ENCODE assay signal across 8 cellular contexts in the genomic region with DNA sequence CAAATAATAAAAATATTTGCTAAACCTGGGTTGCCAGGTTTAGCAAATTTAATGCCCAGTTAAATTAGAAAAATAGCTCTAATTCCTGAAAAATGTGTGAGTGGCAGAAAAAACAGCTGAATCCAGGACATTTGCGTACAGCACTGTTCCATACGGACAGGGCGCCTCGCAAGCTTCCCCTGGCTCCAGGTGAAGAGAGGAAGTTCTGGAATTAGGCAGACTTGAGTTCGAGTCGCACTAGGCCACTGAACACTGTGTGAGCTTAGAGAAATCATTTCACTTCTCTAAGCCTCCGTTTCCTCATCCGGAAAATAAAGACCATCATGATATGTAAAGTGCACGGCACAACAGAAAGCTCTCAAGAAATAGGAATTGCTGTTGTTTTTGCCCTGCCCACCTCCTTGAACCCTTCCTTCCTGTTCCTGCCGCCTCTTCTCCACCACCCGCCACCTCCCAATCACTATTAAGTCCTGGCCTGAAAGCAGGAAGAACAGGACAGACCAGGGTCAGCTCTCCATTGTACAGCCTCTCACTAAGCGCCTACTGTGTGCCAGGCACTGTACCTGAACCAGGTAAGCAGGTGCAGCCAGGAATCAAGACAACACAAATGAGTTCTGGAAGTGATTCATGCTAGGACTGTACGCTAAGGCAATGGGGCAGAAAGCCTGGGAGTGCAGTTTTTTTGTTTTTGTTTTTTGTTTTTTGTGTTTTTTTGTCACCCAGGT. TPM values are rescaled to one million over a fixed set of nuclear protein-coding genes. Genes with fewer than 3 reads are reported as not detected.
DNase-seq lines count a peak whose midpoint lies in the region; ATAC-seq and TF ChIP-seq lines count a peak whose summit lies in the region.

No MANE protein-coding gene starts in this region.

- no peak overlapping the region for H3K18ac ChIP-seq in mesendoderm (ENCODE audit: low read length)

- no peaks in the 10 kb centered on the region for H3K27me3 ChIP-seq in right atrium auricular region
- H3K27me3 ChIP-seq in brain microvascular endothelial cell (replicated peaks): no peaks in the 10 kb centered on the region
- H3K27me3 ChIP-seq in mesendoderm (ENCODE audit: insufficient read depth, low read length, poor library complexity): no peaks in the 10 kb centered on the region
- H3K27me3 ChIP-seq in adrenal gland: no peaks in the 10 kb centered on the region

- H3K9me3 ChIP-seq in right atrium auricular region: no peaks in the 10 kb centered on the region
- H3K9me3 ChIP-seq in adrenal gland (replicated peaks in 1 of 3): no peaks in the 10 kb centered on the region

- H3K4me1 ChIP-seq in right atrium auricular region (peaks cover 0 to 25% of the 10 kb centered on the region in 2 donors), mesendoderm (ENCODE audit: control insufficient read depth, low read depth, low read length) (peaks cover 5% of the 10 kb centered on the region), adrenal gland (replicated peaks in 1 of 2) (peaks cover 16 to 20% of the 10 kb centered on the region in 2 donors)

- no peak overlapping the region for H4K5ac ChIP-seq in mesendoderm (ENCODE audit: low read length)

- no peak overlapping the region for H2AK5ac ChIP-seq in mesendoderm (ENCODE audit: low read length)

- H3K4me3 ChIP-seq in right atrium auricular region (peak overlapping the region; percentile 76 to 84), brain microvascular endothelial cell (ENCODE audit: low read depth, low read length) (peak overlapping the region; percentile 82), mesendoderm (ENCODE audit: low read length) (no peak overlapping the region), adrenal gland (peak overlapping the region in 2 of 4 donors; percentile 73 to 85)

- H3K23ac ChIP-seq in mesendoderm (ENCODE audit: low read length): no peak overlapping the region

- H2BK120ac ChIP-seq in mesendoderm (ENCODE audit: low read depth, low read length): no peak overlapping the region

- WGBS in mesendoderm (ENCODE audit: extremely low coverage, insufficient coverage, low lambda C conversion rate): no CpG with 5 or more reads among the region's 13 CpGs
- 44 to 59% (median 50%) methylated on average over 13 of the region's 13 CpGs for WGBS in adrenal gland, 4 donors

- peak overlapping the region; percentile 79 for H3K9ac ChIP-seq in mesendoderm (ENCODE audit: low read length)

- H3K56ac ChIP-seq in mesendoderm (ENCODE audit: low read length): peak overlapping the region; percentile 68

- no peak overlapping the region for H2BK5ac ChIP-seq in mesendoderm (ENCODE audit: low read length)

- no peak for TF ChIP-seq POLR2A in adrenal gland (IDR thresholded peaks at IDR 0.05)

- H3K27ac ChIP-seq in right atrium auricular region (peak overlapping the region; percentile 68 to 70), brain microvascular endothelial cell (no peak overlapping the region), mesendoderm (ENCODE audit: low read depth, low read length) (no peak overlapping the region), adrenal gland (peak overlapping the region in 1 of 5 donors; percentile 3)

- no peak overlapping the region for H4K8ac ChIP-seq in mesendoderm (ENCODE audit: low read depth, low read length)

- H3K4ac ChIP-seq in mesendoderm (ENCODE audit: low read depth, low read length): no peak overlapping the region

- ATAC-seq in Right ventricle myocardium inferior: no peak

- TF ChIP-seq CTCF in right atrium auricular region (IDR thresholded peaks at IDR 0.05) (no peak), brain microvascular endothelial cell (IDR thresholded peaks at IDR 0.05; ENCODE audit: low read depth, low read length, missing control alignments) (no peak), adrenal gland (IDR thresholded peaks at IDR 0.05) (no peak)

- no peaks in the 10 kb centered on the region for H3K79me2 ChIP-seq in mesendoderm (ENCODE audit: control insufficient read depth, insufficient read depth, low read length)

- in situ Hi-C loops in brain microvascular endothelial cell (cut with HindIII; ENCODE audit: low pct_ligation_motif_present, low sequenced_read_pairs): no loop called here
- in situ Hi-C loops in ACHN (cut with HindIII; ENCODE audit: low pct_ligation_motif_present, low pct_unique_long_range_greater_than_20kb, low sequenced_read_pairs): no loop called here

- H3K79me1 ChIP-seq in mesendoderm (ENCODE audit: low read length): no peaks in the 10 kb centered on the region

- intact Hi-C loops in Right ventricle myocardium inferior (cut with DNase I): loop anchor here (5.0 kb wide), 1 partner anchor 38 kb away; the partner anchor contains the start of gene SH2B3
- intact Hi-C loops in adrenal gland (cut with DNase I): no loop called here

- H3K36me3 ChIP-seq in right atrium auricular region (no peaks in the 10 kb centered on the region), brain microvascular endothelial cell (replicated peaks) (peaks cover 4% of the 10 kb centered on the region), mesendoderm (ENCODE audit: control insufficient read depth, insufficient read depth, low read length) (no peaks in the 10 kb centered on the region), adrenal gland (replicated peaks in 1 of 2) (no peaks in the 10 kb centered on the region)

- H3K4me2 ChIP-seq in mesendoderm (ENCODE audit: low read length): peak overlapping the region; percentile 4

- H2BK15ac ChIP-seq in mesendoderm (replicated peaks; ENCODE audit: low read depth): no peak overlapping the region

- DNase-seq in right atrium auricular region (ENCODE audit: low spot score) (no peak), Right ventricle myocardium inferior (ENCODE audit: missing footprints) (no peak), brain microvascular endothelial cell (no peak), mesendoderm (no peak), NCI-H1092 (lab: John Stamatoyannopoulos, UW) (no peak), ACHN (no peak), adrenal gland (no peak), ureter (ENCODE audit: low spot score) (no peak)

RNA-seq across cellular contexts. Expression of gene PHETA1, which starts 0.8 kb away (rescaled TPM):
- total RNA-seq in right atrium auricular region (10 to 100 TPM; 11.5 to 13.4 TPM), Right ventricle myocardium inferior (37.4 TPM), adrenal gland (10 to 100 TPM; 18.0 to 37.4 (median 21.5) TPM), ureter (7.5 TPM)
- 4.4 TPM for polyA plus RNA-seq in mesendoderm (2013, experiment 1 of 2)
- polyA plus RNA-seq in mesendoderm (2013, experiment 2 of 2): 4.3 TPM
- polyA plus RNA-seq in adrenal gland: 10 to 100 TPM in 2 of 3 donors, 1 to 10 TPM in 1; 3.6 to 25.4 (median 11.0) TPM

RNA-seq across cellular contexts. Expression of gene SH2B3, which starts 36.1 kb away (rescaled TPM):
- total RNA-seq in right atrium auricular region: 10 to 100 TPM; 42.6 to 47.4 TPM
- 43.7 TPM for total RNA-seq in Right ventricle myocardium inferior
- polyA plus RNA-seq in mesendoderm (2013, experiment 1 of 2): 21.1 TPM
- 21.3 TPM for polyA plus RNA-seq in mesendoderm (2013, experiment 2 of 2)
- total RNA-seq in adrenal gland: 10 to 100 TPM; 26.1 to 70.3 (median 44.6) TPM
- polyA plus RNA-seq in adrenal gland: 10 to 100 TPM in 1 of 3 donors, 1 to 10 TPM in 2; 5.8 to 14.5 (median 9.3) TPM
- total RNA-seq in ureter: 20.4 TPM

Comparison
In these comparisons a context has a peak if more than half of its experiments do, and no peak if none do; other contexts are left out.
1. H3K27ac ChIP-seq: peak in right atrium auricular region (2 of 2); none in brain microvascular endothelial cell (single experiment) and mesendoderm (single experiment).